In the genomic region with DNA sequence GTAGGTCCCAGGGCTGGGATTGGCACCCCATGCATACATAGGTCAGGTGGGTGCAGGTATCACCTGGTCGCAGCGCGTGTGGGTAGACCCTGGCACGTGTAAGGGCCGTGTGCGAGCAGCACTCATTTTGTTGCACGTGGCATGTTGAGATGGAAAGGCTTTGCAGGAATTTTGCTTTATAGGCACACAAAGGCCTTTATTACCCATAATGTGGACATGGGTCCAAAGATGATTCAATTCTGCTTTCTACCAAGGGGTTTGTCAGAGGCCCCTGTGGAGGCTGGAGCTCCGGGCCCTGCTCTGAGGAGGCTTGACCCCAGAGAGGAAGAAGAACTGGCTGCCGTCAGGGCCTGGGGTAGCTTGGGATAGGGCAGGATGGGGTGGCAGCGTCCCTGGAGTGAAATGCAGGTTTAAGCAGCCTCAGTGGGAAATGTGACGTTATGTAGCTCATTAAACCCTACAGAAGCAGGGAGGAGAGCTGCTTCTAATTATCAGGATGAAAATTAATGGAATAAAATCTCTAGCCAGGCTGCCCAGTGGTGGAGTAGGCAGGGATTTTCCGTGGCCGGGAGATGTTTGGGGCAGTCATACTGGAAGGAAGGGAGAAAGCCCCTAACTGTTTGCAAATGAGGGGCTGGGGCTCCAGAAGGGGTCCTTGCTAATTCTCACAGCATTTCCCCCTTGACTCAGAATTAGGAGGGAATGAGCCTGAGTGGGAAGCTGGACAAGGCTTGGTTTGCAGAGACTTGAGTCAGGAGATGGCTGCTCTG, we compare ENCODE assay signal across 11 cellular contexts.
"Had no signal": no experiment of that assay in that cellular context is flagged by ENCODE, and none has a peak within 500 bp of the region (broad histone marks: within the 10 kb centered on the region; RNA-seq: fewer than 3 reads in every experiment).

No MANE protein-coding gene starts in this region.

- H3K4me3 ChIP-seq: mucosa of descending colon, sigmoid colon, skin epidermis had no signal

- H3K4me3 Mint-ChIP-seq: naive thymus-derived CD8-positive, alpha-beta T cell had no signal

- DNase-seq: cerebellar nuclear complex; effector CD4-positive, alpha-beta T cell; hippocampal formation; mucosa of descending colon; naive thymus-derived CD8-positive, alpha-beta T cell; sigmoid colon; stimulated activated CD4-positive, alpha-beta T cell treated with anti-CD3 and anti-CD28 coated beads, Interleukin-2, amount 100 ng/mL, for 24 hours; stimulated activated naive CD4-positive, alpha-beta T cell had no signal

- H3K27me3 ChIP-seq: foreskin keratinocyte, sigmoid colon had no signal

- H3K36me3 ChIP-seq: neutrophil, sigmoid colon had no signal

- H3K9me3 ChIP-seq: mucosa of descending colon, neutrophil, sigmoid colon had no signal

- H3K27ac Mint-ChIP-seq: naive thymus-derived CD8-positive, alpha-beta T cell had no signal

- H3K36me3 Mint-ChIP-seq: naive thymus-derived CD8-positive, alpha-beta T cell had no signal

- H3K27ac ChIP-seq: foreskin keratinocyte, neutrophil, skin epidermis had no signal

- H3K9me3 Mint-ChIP-seq: naive thymus-derived CD8-positive, alpha-beta T cell had no signal
